In the genomic region with DNA sequence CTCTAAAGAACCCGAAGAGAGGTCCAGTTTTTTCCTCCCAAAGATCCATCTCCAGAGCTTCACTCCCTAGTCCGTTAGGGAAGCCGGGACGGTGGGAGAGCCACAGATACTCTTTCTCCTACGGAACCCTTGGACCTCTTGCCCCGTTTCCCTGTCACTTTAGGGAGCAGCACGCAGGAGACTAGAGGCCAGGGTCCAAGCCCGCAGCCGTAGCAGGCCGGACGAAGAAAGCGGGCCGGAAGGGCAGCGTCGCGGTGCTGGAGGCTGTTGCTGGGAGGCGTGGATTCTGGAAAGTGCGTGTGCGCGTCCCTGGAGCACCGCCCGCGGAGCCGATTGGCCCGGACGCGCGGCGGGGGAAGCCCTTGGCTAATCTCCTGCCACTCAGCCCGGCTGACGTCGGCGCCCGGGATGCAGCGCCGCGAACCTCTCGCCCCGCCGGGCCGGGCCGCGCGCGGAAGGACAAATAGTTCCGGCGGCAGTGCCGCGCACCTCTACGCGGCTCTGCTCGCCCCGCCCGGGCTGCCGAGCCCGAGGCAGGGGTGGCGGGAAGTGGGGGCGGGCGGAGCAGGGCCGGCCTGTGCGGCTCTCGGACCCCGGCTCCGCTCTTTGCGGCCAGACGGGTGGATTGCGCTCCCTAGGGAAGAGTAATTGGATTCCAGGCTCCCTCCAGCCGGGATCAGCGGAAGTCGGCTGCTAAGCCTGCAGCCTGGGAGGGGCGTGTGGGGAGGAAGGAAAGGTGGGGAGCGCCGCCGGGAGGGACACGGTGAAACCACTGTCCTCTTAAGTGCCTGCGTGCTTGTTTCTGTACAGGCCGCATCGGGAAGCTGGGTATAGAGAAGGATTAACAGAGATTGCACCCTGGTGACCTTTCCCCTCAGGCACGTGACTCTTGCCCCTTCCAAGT, we compare ENCODE assay signal across 1 cellular context.
TF ChIP-seq lines count a peak whose summit lies in the region.

No MANE protein-coding gene starts in this region.

TF ChIP-seq in K562, 482 proteins besides CTCF, POLR2A, EP300 and RAD21 (continued from another document and continues in another):
- TF ChIP-seq TSHZ1 (CRISPR knock-in tag; IDR thresholded peaks at IDR 0.05) (no peak), ZBTB8A (IDR thresholded peaks at IDR 0.05; ENCODE audit: partially characterized antibody) (no peak), SP2 (IDR thresholded peaks at IDR 0.05; ENCODE audit: extremely low read depth, low read depth, low read length, poor library complexity, severe bottlenecking) (peak; percentile 33), ZNF780A (CRISPR knock-in tag; IDR thresholded peaks at IDR 0.05) (no peak), SMARCA5 (IDR thresholded peaks at IDR 0.05) (no peak), HCFC1 (IDR thresholded peaks at IDR 0.05; ENCODE audit: low read depth, low read length) (peak; percentile 13), TGIF2 (CRISPR knock-in tag; IDR thresholded peaks at IDR 0.05) (no peak), POLR2G (IDR thresholded peaks at IDR 0.05; ENCODE audit: low read depth, low read length) (peak; percentile 96), HMG20B (CRISPR knock-in tag; IDR thresholded peaks at IDR 0.05) (no peak), ZNF589 (CRISPR knock-in tag; IDR thresholded peaks at IDR 0.05; ENCODE audit: low read depth) (peak; percentile 42; the same call in 1 of the 2 replicates), DACH1 (IDR thresholded peaks at IDR 0.05; ENCODE audit: partially characterized antibody) (no peak), POLR3A (IDR thresholded peaks at IDR 0.05; ENCODE audit: borderline replicate concordance, extremely low read depth, insufficient read depth, insufficient read length) (no peak), POLR2AphosphoS2 (IDR thresholded peaks at IDR 0.05; ENCODE audit: low read length) (no peak), TARDBP (IDR thresholded peaks at IDR 0.05) (peak; percentile 56; the same call in 1 of the 2 replicates), RB1 (IDR thresholded peaks at IDR 0.05; ENCODE audit: low read depth) (peak; percentile 95), HMG20A (CRISPR knock-in tag; conservative IDR thresholded peaks at IDR 0.05) (no peak), CREB1 (IDR thresholded peaks at IDR 0.05) (peak; percentile 85), CREB1 (CRISPR knock-in tag; IDR thresholded peaks at IDR 0.05) (peak; percentile 89), KLF10 (CRISPR knock-in tag; IDR thresholded peaks at IDR 0.05) (no peak), TRIM28 (IDR thresholded peaks at IDR 0.05) (no peak), FOS (IDR thresholded peaks at IDR 0.05; ENCODE audit: extremely low read depth, insufficient read length) (peak; percentile 38), RBBP5 (IDR thresholded peaks at IDR 0.05; ENCODE audit: borderline replicate concordance, insufficient read depth, low read length, poor library complexity, severe bottlenecking) (peak; percentile 72), ZC3H8 (IDR thresholded peaks at IDR 0.05) (no peak), ZNF133 (CRISPR knock-in tag; IDR thresholded peaks at IDR 0.05) (no peak), PTRF (tag; IDR thresholded peaks at IDR 0.05) (no peak), HES1 (IDR thresholded peaks at IDR 0.05; ENCODE audit: low read depth) (peak; percentile 40; the same call in 1 of the 2 replicates), CGGBP1 (CRISPR knock-in tag; IDR thresholded peaks at IDR 0.05) (peak; percentile 71), LCOR (CRISPR knock-in tag; IDR thresholded peaks at IDR 0.05) (no peak), ZNF384 (IDR thresholded peaks at IDR 0.05; ENCODE audit: low read depth, low read length) (no peak; the same call in 1 of the 2 replicates), MAFK (IDR thresholded peaks at IDR 0.05; ENCODE audit: low read length) (no peak), KHSRP (IDR thresholded peaks at IDR 0.05) (no peak)
- TF ChIP-seq, protein P1, sequence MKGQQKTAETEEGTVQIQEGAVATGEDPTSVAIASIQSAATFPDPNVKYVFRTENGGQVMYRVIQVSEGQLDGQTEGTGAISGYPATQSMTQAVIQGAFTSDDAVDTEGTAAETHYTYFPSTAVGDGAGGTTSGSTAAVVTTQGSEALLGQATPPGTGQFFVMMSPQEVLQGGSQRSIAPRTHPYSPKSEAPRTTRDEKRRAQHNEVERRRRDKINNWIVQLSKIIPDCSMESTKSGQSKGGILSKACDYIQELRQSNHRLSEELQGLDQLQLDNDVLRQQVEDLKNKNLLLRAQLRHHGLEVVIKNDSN (CRISPR knock-in tag; IDR thresholded peaks at IDR 0.05) = peak; percentile 83
- TF ChIP-seq, protein P2, sequence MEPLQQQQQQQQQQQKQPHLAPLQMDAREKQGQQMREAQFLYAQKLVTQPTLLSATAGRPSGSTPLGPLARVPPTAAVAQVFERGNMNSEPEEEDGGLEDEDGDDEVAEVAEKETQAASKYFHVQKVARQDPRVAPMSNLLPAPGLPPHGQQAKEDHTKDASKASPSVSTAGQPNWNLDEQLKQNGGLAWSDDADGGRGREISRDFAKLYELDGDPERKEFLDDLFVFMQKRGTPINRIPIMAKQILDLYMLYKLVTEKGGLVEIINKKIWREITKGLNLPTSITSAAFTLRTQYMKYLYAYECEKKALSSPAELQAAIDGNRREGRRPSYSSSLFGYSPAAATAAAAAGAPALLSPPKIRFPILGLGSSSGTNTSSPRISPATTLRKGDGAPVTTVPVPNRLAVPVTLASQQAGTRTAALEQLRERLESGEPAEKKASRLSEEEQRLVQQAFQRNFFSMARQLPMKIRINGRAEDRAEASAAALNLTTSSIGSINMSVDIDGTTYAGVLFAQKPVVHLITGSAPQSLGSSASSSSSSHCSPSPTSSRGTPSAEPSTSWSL (CRISPR knock-in tag; IDR thresholded peaks at IDR 0.05; ENCODE audit: borderline replicate concordance) = no peak
- TF ChIP-seq, protein P3, sequence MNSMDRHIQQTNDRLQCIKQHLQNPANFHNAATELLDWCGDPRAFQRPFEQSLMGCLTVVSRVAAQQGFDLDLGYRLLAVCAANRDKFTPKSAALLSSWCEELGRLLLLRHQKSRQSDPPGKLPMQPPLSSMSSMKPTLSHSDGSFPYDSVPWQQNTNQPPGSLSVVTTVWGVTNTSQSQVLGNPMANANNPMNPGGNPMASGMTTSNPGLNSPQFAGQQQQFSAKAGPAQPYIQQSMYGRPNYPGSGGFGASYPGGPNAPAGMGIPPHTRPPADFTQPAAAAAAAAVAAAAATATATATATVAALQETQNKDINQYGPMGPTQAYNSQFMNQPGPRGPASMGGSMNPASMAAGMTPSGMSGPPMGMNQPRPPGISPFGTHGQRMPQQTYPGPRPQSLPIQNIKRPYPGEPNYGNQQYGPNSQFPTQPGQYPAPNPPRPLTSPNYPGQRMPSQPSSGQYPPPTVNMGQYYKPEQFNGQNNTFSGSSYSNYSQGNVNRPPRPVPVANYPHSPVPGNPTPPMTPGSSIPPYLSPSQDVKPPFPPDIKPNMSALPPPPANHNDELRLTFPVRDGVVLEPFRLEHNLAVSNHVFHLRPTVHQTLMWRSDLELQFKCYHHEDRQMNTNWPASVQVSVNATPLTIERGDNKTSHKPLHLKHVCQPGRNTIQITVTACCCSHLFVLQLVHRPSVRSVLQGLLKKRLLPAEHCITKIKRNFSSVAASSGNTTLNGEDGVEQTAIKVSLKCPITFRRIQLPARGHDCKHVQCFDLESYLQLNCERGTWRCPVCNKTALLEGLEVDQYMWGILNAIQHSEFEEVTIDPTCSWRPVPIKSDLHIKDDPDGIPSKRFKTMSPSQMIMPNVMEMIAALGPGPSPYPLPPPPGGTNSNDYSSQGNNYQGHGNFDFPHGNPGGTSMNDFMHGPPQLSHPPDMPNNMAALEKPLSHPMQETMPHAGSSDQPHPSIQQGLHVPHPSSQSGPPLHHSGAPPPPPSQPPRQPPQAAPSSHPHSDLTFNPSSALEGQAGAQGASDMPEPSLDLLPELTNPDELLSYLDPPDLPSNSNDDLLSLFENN (IDR thresholded peaks at IDR 0.05; ENCODE audit: low read depth in 2 of 2, low read length in 2 of 2) = peak in 1 of 2 experiments; percentile 26; a peak in 1 of 4 replicates
- TF ChIP-seq, protein P4, sequence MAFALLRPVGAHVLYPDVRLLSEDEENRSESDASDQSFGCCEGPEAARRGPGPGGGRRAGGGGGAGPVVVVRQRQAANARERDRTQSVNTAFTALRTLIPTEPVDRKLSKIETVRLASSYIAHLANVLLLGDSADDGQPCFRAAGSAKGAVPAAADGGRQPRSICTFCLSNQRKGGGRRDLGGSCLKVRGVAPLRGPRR (CRISPR knock-in tag; IDR thresholded peaks at IDR 0.05) = no peak
- TF ChIP-seq, protein P5, sequence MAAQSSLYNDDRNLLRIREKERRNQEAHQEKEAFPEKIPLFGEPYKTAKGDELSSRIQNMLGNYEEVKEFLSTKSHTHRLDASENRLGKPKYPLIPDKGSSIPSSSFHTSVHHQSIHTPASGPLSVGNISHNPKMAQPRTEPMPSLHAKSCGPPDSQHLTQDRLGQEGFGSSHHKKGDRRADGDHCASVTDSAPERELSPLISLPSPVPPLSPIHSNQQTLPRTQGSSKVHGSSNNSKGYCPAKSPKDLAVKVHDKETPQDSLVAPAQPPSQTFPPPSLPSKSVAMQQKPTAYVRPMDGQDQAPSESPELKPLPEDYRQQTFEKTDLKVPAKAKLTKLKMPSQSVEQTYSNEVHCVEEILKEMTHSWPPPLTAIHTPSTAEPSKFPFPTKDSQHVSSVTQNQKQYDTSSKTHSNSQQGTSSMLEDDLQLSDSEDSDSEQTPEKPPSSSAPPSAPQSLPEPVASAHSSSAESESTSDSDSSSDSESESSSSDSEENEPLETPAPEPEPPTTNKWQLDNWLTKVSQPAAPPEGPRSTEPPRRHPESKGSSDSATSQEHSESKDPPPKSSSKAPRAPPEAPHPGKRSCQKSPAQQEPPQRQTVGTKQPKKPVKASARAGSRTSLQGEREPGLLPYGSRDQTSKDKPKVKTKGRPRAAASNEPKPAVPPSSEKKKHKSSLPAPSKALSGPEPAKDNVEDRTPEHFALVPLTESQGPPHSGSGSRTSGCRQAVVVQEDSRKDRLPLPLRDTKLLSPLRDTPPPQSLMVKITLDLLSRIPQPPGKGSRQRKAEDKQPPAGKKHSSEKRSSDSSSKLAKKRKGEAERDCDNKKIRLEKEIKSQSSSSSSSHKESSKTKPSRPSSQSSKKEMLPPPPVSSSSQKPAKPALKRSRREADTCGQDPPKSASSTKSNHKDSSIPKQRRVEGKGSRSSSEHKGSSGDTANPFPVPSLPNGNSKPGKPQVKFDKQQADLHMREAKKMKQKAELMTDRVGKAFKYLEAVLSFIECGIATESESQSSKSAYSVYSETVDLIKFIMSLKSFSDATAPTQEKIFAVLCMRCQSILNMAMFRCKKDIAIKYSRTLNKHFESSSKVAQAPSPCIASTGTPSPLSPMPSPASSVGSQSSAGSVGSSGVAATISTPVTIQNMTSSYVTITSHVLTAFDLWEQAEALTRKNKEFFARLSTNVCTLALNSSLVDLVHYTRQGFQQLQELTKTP (IDR thresholded peaks at IDR 0.05; ENCODE audit: low read depth in 1 of 2, partially characterized antibody in 2 of 2) = peak in 1 of 2 experiments; percentile 18
- TF ChIP-seq, protein P6, sequence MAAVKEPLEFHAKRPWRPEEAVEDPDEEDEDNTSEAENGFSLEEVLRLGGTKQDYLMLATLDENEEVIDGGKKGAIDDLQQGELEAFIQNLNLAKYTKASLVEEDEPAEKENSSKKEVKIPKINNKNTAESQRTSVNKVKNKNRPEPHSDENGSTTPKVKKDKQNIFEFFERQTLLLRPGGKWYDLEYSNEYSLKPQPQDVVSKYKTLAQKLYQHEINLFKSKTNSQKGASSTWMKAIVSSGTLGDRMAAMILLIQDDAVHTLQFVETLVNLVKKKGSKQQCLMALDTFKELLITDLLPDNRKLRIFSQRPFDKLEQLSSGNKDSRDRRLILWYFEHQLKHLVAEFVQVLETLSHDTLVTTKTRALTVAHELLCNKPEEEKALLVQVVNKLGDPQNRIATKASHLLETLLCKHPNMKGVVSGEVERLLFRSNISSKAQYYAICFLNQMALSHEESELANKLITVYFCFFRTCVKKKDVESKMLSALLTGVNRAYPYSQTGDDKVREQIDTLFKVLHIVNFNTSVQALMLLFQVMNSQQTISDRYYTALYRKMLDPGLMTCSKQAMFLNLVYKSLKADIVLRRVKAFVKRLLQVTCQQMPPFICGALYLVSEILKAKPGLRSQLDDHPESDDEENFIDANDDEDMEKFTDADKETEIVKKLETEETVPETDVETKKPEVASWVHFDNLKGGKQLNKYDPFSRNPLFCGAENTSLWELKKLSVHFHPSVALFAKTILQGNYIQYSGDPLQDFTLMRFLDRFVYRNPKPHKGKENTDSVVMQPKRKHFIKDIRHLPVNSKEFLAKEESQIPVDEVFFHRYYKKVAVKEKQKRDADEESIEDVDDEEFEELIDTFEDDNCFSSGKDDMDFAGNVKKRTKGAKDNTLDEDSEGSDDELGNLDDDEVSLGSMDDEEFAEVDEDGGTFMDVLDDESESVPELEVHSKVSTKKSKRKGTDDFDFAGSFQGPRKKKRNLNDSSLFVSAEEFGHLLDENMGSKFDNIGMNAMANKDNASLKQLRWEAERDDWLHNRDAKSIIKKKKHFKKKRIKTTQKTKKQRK (IDR thresholded peaks at IDR 0.05; ENCODE audit: borderline replicate concordance, low read depth, low read length) = no peak
